Comparison of ENCODE assay signal across 1 cellular context in the genomic region with DNA sequence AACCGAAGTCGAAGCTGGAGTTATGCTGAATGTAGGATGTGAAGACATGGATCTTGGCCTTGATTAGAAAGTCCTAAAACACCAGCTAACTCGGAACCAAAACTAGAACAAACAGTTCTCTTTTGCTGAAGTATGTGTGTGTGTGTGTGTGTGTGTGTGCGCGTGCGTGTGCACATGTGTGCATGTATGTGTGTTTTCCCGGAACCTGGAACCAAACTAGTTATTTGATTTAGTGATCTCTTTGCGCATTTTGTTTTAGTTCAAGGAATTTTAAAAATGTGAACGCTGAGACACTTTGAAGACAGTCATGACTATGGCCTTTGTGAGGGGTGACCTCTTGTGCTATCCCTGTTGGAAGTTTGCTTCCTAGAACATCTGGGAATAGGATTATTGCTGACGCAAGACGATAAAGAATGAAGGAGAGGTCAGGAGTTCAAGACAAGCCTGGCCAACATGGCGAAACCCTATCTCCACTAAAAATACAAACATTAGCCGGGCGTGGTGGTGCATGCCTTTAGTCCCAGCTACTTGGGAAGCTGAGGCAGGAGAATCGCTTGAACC.
TF ChIP-seq lines count a peak whose summit lies in the region.

No MANE protein-coding gene starts in this region.

TF ChIP-seq in GM12878, 131 proteins besides CTCF, POLR2A, EP300 and RAD21:
- TF ChIP-seq ZNF274 (IDR thresholded peaks at IDR 0.05; ENCODE audit: insufficient read depth, insufficient read length) (no peak), SIN3A (IDR thresholded peaks at IDR 0.05; ENCODE audit: low read depth, low read length) (no peak), ZNF24 (IDR thresholded peaks at IDR 0.05) (no peak), POLR2AphosphoS2 (IDR thresholded peaks at IDR 0.05; ENCODE audit: low read depth, low read length) (no peak), GABPA (IDR thresholded peaks at IDR 0.05; ENCODE audit: low read depth) (no peak), HCFC1 (IDR thresholded peaks at IDR 0.05; ENCODE audit: low read length) (no peak), KDM1A (IDR thresholded peaks at IDR 0.05; ENCODE audit: borderline replicate concordance) (no peak), DPF2 (IDR thresholded peaks at IDR 0.05) (no peak), MTA2 (IDR thresholded peaks at IDR 0.05; ENCODE audit: low read depth) (no peak), SIX5 (IDR thresholded peaks at IDR 0.05; ENCODE audit: low read depth, low read length, severe bottlenecking) (no peak), CEBPB (IDR thresholded peaks at IDR 0.05; ENCODE audit: borderline replicate concordance in 1 of 2, low read depth in 2 of 2, low read length in 2 of 2) (no peak), BACH1 (IDR thresholded peaks at IDR 0.05; ENCODE audit: borderline replicate concordance) (no peak), BCL11A (IDR thresholded peaks at IDR 0.05; ENCODE audit: low read depth, low read length) (no peak), SMAD5 (IDR thresholded peaks at IDR 0.05; ENCODE audit: low read depth) (no peak), NBN (IDR thresholded peaks at IDR 0.05) (no peak), FOS (IDR thresholded peaks at IDR 0.05; ENCODE audit: borderline replicate concordance, extremely low read depth, insufficient read length) (no peak)
- TF ChIP-seq, protein P1, sequence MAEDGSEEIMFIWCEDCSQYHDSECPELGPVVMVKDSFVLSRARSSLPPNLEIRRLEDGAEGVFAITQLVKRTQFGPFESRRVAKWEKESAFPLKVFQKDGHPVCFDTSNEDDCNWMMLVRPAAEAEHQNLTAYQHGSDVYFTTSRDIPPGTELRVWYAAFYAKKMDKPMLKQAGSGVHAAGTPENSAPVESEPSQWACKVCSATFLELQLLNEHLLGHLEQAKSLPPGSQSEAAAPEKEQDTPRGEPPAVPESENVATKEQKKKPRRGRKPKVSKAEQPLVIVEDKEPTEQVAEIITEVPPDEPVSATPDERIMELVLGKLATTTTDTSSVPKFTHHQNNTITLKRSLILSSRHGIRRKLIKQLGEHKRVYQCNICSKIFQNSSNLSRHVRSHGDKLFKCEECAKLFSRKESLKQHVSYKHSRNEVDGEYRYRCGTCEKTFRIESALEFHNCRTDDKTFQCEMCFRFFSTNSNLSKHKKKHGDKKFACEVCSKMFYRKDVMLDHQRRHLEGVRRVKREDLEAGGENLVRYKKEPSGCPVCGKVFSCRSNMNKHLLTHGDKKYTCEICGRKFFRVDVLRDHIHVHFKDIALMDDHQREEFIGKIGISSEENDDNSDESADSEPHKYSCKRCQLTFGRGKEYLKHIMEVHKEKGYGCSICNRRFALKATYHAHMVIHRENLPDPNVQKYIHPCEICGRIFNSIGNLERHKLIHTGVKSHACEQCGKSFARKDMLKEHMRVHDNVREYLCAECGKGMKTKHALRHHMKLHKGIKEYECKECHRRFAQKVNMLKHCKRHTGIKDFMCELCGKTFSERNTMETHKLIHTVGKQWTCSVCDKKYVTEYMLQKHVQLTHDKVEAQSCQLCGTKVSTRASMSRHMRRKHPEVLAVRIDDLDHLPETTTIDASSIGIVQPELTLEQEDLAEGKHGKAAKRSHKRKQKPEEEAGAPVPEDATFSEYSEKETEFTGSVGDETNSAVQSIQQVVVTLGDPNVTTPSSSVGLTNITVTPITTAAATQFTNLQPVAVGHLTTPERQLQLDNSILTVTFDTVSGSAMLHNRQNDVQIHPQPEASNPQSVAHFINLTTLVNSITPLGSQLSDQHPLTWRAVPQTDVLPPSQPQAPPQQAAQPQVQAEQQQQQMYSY (CRISPR knock-in tag; IDR thresholded peaks at IDR 0.05): no peak
- TF ChIP-seq, protein P2, sequence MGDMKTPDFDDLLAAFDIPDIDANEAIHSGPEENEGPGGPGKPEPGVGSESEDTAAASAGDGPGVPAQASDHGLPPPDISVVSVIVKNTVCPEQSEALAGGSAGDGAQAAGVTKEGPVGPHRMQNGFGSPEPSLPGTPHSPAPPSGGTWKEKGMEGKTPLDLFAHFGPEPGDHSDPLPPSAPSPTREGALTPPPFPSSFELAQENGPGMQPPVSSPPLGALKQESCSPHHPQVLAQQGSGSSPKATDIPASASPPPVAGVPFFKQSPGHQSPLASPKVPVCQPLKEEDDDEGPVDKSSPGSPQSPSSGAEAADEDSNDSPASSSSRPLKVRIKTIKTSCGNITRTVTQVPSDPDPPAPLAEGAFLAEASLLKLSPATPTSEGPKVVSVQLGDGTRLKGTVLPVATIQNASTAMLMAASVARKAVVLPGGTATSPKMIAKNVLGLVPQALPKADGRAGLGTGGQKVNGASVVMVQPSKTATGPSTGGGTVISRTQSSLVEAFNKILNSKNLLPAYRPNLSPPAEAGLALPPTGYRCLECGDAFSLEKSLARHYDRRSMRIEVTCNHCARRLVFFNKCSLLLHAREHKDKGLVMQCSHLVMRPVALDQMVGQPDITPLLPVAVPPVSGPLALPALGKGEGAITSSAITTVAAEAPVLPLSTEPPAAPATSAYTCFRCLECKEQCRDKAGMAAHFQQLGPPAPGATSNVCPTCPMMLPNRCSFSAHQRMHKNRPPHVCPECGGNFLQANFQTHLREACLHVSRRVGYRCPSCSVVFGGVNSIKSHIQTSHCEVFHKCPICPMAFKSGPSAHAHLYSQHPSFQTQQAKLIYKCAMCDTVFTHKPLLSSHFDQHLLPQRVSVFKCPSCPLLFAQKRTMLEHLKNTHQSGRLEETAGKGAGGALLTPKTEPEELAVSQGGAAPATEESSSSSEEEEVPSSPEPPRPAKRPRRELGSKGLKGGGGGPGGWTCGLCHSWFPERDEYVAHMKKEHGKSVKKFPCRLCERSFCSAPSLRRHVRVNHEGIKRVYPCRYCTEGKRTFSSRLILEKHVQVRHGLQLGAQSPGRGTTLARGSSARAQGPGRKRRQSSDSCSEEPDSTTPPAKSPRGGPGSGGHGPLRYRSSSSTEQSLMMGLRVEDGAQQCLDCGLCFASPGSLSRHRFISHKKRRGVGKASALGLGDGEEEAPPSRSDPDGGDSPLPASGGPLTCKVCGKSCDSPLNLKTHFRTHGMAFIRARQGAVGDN (IDR thresholded peaks at IDR 0.05): no peak
- TF ChIP-seq, protein P3, sequence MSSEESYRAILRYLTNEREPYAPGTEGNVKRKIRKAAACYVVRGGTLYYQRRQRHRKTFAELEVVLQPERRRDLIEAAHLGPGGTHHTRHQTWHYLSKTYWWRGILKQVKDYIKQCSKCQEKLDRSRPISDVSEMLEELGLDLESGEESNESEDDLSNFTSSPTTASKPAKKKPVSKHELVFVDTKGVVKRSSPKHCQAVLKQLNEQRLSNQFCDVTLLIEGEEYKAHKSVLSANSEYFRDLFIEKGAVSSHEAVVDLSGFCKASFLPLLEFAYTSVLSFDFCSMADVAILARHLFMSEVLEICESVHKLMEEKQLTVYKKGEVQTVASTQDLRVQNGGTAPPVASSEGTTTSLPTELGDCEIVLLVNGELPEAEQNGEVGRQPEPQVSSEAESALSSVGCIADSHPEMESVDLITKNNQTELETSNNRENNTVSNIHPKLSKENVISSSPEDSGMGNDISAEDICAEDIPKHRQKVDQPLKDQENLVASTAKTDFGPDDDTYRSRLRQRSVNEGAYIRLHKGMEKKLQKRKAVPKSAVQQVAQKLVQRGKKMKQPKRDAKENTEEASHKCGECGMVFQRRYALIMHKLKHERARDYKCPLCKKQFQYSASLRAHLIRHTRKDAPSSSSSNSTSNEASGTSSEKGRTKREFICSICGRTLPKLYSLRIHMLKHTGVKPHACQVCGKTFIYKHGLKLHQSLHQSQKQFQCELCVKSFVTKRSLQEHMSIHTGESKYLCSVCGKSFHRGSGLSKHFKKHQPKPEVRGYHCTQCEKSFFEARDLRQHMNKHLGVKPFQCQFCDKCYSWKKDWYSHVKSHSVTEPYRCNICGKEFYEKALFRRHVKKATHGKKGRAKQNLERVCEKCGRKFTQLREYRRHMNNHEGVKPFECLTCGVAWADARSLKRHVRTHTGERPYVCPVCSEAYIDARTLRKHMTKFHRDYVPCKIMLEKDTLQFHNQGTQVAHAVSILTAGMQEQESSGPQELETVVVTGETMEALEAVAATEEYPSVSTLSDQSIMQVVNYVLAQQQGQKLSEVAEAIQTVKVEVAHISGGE (CRISPR knock-in tag; IDR thresholded peaks at IDR 0.05): no peak
- TF ChIP-seq, protein P4, sequence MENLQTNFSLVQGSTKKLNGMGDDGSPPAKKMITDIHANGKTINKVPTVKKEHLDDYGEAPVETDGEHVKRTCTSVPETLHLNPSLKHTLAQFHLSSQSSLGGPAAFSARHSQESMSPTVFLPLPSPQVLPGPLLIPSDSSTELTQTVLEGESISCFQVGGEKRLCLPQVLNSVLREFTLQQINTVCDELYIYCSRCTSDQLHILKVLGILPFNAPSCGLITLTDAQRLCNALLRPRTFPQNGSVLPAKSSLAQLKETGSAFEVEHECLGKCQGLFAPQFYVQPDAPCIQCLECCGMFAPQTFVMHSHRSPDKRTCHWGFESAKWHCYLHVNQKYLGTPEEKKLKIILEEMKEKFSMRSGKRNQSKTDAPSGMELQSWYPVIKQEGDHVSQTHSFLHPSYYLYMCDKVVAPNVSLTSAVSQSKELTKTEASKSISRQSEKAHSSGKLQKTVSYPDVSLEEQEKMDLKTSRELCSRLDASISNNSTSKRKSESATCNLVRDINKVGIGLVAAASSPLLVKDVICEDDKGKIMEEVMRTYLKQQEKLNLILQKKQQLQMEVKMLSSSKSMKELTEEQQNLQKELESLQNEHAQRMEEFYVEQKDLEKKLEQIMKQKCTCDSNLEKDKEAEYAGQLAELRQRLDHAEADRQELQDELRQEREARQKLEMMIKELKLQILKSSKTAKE (IDR thresholded peaks at IDR 0.05; ENCODE audit: low read depth, poor library complexity, severe bottlenecking): no peak
